Comparison of ENCODE assay signal across 19 cellular contexts in the genomic region with DNA sequence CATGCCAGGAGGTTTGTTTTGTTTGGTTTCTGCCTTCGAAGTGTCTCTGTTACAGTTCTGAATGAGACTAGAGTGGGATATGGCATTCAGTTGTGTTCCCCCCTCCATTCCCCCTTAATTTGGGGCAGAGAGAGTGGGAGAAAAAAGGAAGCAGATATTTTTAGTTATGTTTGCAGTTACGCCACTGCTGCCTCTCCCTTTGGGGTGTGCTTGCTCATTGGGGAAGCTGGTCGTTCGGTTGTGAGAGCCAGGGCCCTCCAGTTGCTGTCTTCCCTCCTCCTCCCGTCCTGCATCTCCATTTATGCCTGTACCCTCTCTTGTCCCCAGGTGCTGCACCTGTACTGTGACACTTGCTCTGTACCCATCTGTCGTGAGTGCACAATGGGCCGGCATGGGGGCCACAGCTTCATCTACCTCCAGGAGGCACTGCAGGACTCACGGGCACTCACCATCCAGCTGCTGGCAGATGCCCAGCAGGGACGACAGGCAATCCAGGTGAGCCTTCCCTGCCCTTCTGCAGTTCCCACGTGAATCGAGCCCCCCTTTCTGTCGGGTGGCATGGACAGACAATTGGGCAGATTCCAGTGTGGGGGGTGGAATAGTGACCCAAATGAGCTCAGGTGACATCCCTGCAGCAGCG. TPM values are rescaled to one million over a fixed set of nuclear protein-coding genes. Genes with fewer than 3 reads are reported as not detected.
A peak's percentile ranks its signal among the peaks of the same experiment; 100 is the strongest.
DNase-seq lines count a peak whose midpoint lies in the region; TF ChIP-seq lines count a peak whose summit lies in the region.
"Had no signal": no experiment of that assay in that cellular context is flagged by ENCODE, and none has a peak within 500 bp of the region (broad histone marks: within the 10 kb centered on the region; RNA-seq: fewer than 3 reads in every experiment).

No MANE protein-coding gene starts in this region.

- H3K4me3 ChIP-seq in NB4 (ENCODE audit: low read depth, low read length) (no peak overlapping the region), WERI-Rb-1 (ENCODE audit: low read depth, low read length) (no peak overlapping the region), retinal pigment epithelial cell (ENCODE audit: low read length) (no peak overlapping the region), spleen (no peak overlapping the region), HAP-1 (no peak overlapping the region)
- H3K4me3 ChIP-seq: right atrium auricular region had no signal

- intact Hi-C loops in spleen (cut with DNase I; ENCODE audit: low total_unique reads): no loop called here

- DNase-seq in NB4 (ENCODE audit: low read depth): peak; percentile 75
- DNase-seq in WERI-Rb-1: no peak
- no peak for DNase-seq in retinal pigment epithelial cell (ENCODE audit: low read depth)
- no peak for DNase-seq in spleen
- no peak for DNase-seq in HEK293T (ENCODE audit: extremely low spot score)
- no peak for DNase-seq in NCI-H2227 (lab: John Stamatoyannopoulos, UW; ENCODE audit: unreplicated experiment)
- DNase-seq in HAP-1 (ENCODE audit: low spot score in 2 of 2): no peak
- DNase-seq: activated CD8-positive, alpha-beta memory T cell treated with anti-CD3 and anti-CD28 coated beads for 24 hours; activated naive CD4-positive, alpha-beta T cell treated with Interleukin-2 at 50 U/mL for 16 hours; CD4-positive, alpha-beta memory T cell; head of caudate nucleus; stimulated activated naive CD8-positive, alpha-beta T cell treated with anti-CD3 and anti-CD28 coated beads, Interleukin-15, amount 100 ng/mL, for 72 hours had no signal

- TF ChIP-seq POLR2A in NB4 (IDR thresholded peaks at IDR 0.05; ENCODE audit: extremely low read depth, insufficient read length) (no peak), spleen (IDR thresholded peaks at IDR 0.05) (no peak)

- in situ Hi-C loops in HAP-1 (cut with MboI; ENCODE audit: low sequenced_read_pairs): no loop called here

- H3K27ac ChIP-seq in WERI-Rb-1: no peak overlapping the region
- H3K27ac ChIP-seq in spleen: no peak overlapping the region
- H3K27ac ChIP-seq: right atrium auricular region had no signal

- H3K9me3 ChIP-seq in WERI-Rb-1 (ENCODE audit: severe bottlenecking) (no peaks in the 10 kb centered on the region), spleen (no peaks in the 10 kb centered on the region), HAP-1 (no peaks in the 10 kb centered on the region)
- H3K9me3 ChIP-seq: right atrium auricular region had no signal

- WGBS in spleen, 5 donors: 54 to 65% (median 60%) methylated on average over 13 of the region's 13 CpGs

- peak; percentile 35 for TF ChIP-seq CTCF in GM12873 (IDR thresholded peaks at IDR 0.05; ENCODE audit: insufficient read depth, low read depth, low read length, missing control alignments)
- peak; percentile 7 for TF ChIP-seq CTCF in NB4 (IDR thresholded peaks at IDR 0.05; ENCODE audit: low read depth, low read length)
- 0 out of 2 replicates have a peak, but pooled peaks have one; percentile 12 for TF ChIP-seq CTCF in WERI-Rb-1 (IDR thresholded peaks at IDR 0.05; ENCODE audit: low read depth, low read length)
- peak; percentile 11 for TF ChIP-seq CTCF in retinal pigment epithelial cell (conservative IDR thresholded peaks at IDR 0.05; ENCODE audit: low read depth, low read length)
- no peak for TF ChIP-seq CTCF in spleen (IDR thresholded peaks at IDR 0.05 in 8 of 11, conservative IDR thresholded peaks at IDR 0.05 in 3 of 11)

- H3K36me3 ChIP-seq in WERI-Rb-1 (no peaks in the 10 kb centered on the region), spleen (no peaks in the 10 kb centered on the region), HAP-1 (replicated peaks) (peaks cover 22% of the 10 kb centered on the region)
- H3K36me3 ChIP-seq: right atrium auricular region had no signal

- H3K27me3 ChIP-seq in WERI-Rb-1 (ENCODE audit: insufficient read depth, low read depth, severe bottlenecking) (no peaks in the 10 kb centered on the region), spleen (replicated peaks in 1 of 7) (no peaks in the 10 kb centered on the region), HAP-1 (ENCODE audit: low read depth) (no peaks in the 10 kb centered on the region)
- H3K27me3 ChIP-seq: right atrium auricular region had no signal

- POLR2A ChIA-PET in HEK293T (lab: Yijun Ruan, JAX): no interaction called here

- H3K4me1 ChIP-seq in spleen: peaks cover 0 to 9% (median 0%) of the 10 kb centered on the region in 6 donors
- H3K4me1 ChIP-seq in HAP-1: peaks cover 35% of the 10 kb centered on the region

- CTCF ChIA-PET in HEK293T (lab: Yijun Ruan, JAX): no interaction called here

TF ChIP-seq in HEK293T, 16 proteins besides CTCF, POLR2A, EP300 and RAD21:
- TF ChIP-seq NFRKB (IDR thresholded peaks at IDR 0.05) (no peak), FOXA1 (IDR thresholded peaks at IDR 0.05) (no peak), ZNF384 (IDR thresholded peaks at IDR 0.05) (no peak), BHLHE40 (IDR thresholded peaks at IDR 0.05; ENCODE audit: borderline replicate concordance) (no peak), SP1 (IDR thresholded peaks at IDR 0.05) (no peak), SUZ12 (IDR thresholded peaks at IDR 0.05) (no peak), TARDBP (IDR thresholded peaks at IDR 0.05) (no peak), ARNT (IDR thresholded peaks at IDR 0.05) (no peak)

RNA-seq across cellular contexts. Expression of a gene that starts 55.8 kb away (rescaled TPM):
- under 1 TPM in 3 of 7 donors, not detected in 4; 0.03 to 0.09 (median 0.03) TPM for total RNA-seq in spleen
- under 1 TPM in 2 of 3 donors, not detected in 1; under 0.01 to 0.02 TPM for polyA plus RNA-seq in spleen
- total RNA-seq: CD4-positive, alpha-beta memory T cell; endothelial cell of umbilical vein; left colon; LHCN-M2; myocyte; right atrium auricular region; Right ventricle myocardium inferior had no signal
- polyA plus RNA-seq: CD4-positive, alpha-beta memory T cell; endothelial cell of umbilical vein had no signal

Comparison
In these comparisons a context has a peak if more than half of its experiments do, and no peak if none do; other contexts are left out.
1. CTCF ChIP-seq: peak in GM12873 (single experiment), NB4 (single experiment), WERI-Rb-1 (single experiment) and retinal pigment epithelial cell (single experiment); none in spleen (0 of 11).